Comparison of ENCODE assay signal across 10 cellular contexts in the genomic region with DNA sequence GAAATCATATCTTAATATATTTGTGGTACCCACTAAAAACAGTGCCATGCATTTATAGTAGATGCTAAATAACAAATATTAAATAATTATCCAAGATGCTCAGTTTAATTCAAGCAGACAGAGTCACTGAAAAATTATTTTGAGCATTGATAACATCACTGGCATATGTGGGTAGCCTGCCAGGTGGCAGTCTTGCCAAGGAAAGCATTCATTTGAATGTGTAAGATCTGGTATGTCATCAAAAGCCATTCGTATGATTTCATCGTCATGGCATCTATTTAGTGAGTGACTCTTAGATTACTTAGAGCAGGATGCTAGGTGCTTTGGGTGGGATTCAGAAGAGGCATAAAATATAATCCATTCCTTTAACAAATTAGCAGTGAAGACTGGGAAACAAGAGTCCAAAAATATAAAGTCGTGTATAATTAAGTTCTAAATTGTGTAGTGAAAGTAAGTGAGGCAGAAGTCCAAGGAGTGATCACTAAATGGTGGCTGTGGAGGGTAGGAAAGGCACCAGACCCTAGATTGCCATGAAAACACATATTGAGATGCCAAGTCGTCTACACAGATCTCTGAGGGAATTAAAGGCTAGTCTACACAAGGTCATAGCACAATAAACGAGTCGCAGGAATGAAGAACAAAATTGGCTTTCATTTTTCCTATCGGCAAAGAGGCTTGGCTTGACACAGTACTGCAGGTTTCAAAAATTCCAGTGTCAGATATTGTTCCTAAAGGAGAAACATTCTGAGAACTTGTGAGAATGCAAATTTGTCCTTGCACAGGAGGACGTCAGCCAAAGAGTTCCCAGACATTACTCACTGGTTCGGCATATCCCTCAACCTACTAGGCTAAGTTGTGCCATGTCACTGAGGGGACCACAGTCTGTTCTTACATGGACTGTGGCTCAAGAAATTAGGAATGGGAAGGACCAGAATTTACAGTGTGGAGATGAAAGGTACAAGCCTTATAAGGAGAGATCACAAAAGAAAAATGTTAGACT.
DNase-seq lines count a peak whose midpoint lies in the region; ATAC-seq and TF ChIP-seq lines count a peak whose summit lies in the region.
"Had no signal": no experiment of that assay in that cellular context is flagged by ENCODE, and none has a peak within 500 bp of the region (broad histone marks: within the 10 kb centered on the region; RNA-seq: fewer than 3 reads in every experiment).

No MANE protein-coding gene starts in this region.

- H3K4me3 ChIP-seq in epithelial cell of esophagus (ENCODE audit: low read length): no peak overlapping the region

- no peaks in the 10 kb centered on the region for H3K9me3 ChIP-seq in T-helper 17 cell (ENCODE audit: control insufficient read depth, low read length, poor library complexity, severe bottlenecking)

- no peak overlapping the region for H3K4me3 Mint-ChIP-seq in T-helper 17 cell

- H3K4me1 Mint-ChIP-seq in T-helper 17 cell: no peaks in the 10 kb centered on the region

- DNase-seq in GM03348 (ENCODE audit: low spot score) (peak; percentile 38), NCI-H69 (lab: John Stamatoyannopoulos, UW) (peak; percentile 49), epithelial cell of esophagus (ENCODE audit: low read depth) (peak; percentile 44), pulmonary artery endothelial cell (ENCODE audit: low read depth, low spot score) (peak; percentile 71), T-helper 17 cell (no peak), NCI-H526 treated with DMSO at 0.1 percent for 48 hours (lab: John Stamatoyannopoulos, UW) (no peak)
- DNase-seq: activated CD8-positive, alpha-beta memory T cell treated with anti-CD3 and anti-CD28 coated beads for 24 hours; stimulated activated naive CD4-positive, alpha-beta T cell had no signal

- no peaks in the 10 kb centered on the region for H3K27me3 Mint-ChIP-seq in T-helper 17 cell

- no peaks in the 10 kb centered on the region for H3K36me3 Mint-ChIP-seq in T-helper 17 cell (ENCODE audit: low read depth)

- ATAC-seq in T-helper 17 cell (no peak), HG03469 (IDR thresholded peaks at IDR 0.05; ENCODE audit: unreplicated experiment) (no peak)
- ATAC-seq: esophagus mucosa had no signal

- no peak overlapping the region for H3K27ac Mint-ChIP-seq in T-helper 17 cell

- peak; percentile 28 for TF ChIP-seq CTCF in epithelial cell of esophagus (IDR thresholded peaks at IDR 0.05; ENCODE audit: insufficient read depth, low read depth, low read length, missing control alignments)

Comparison
In these comparisons a context has a peak if more than half of its experiments do, and no peak if none do; other contexts are left out.
1. DNase-seq: peak in GM03348 (single experiment), NCI-H69 (single experiment), epithelial cell of esophagus (single experiment) and pulmonary artery endothelial cell (single experiment); none in T-helper 17 cell (0 of 3) and NCI-H526 treated with DMSO at 0.1 percent for 48 hours (single experiment).